ENCODE assay signal across 31 cellular contexts in the genomic region with DNA sequence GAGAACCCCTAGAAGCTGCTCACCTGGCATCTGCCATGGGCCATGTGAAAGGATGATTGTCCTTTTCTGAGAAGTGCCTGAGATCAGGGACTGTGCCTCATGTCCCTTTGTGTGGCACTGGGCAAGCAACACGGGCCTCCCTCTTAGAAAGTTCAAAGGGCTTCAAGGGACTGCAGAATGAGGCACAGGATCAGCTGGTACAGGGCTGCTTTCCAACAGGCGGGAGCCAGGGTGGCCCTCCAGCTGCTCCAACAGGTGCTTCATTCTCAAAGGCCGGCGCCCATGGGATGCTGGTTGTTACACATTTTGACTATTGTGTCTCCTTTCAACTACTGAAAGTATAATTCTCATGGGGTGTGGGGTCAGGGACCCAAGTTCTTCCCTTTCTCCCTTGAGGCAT.
"Had no signal": no experiment of that assay in that cellular context is flagged by ENCODE, and none has a peak within 500 bp of the region (broad histone marks: within the 10 kb centered on the region; RNA-seq: fewer than 3 reads in every experiment).

No MANE protein-coding gene starts in this region.

- ATAC-seq: esophagus mucosa; gastrocnemius medialis; left lung; mucosa of descending colon; natural killer cell treated with Interleukin-12 subunit alpha and Interleukin-12 subunit beta and Interleukin-15 and Interleukin-18, amount 100 ng/mL, for 72 hours had no signal

- DNase-seq: colonic mucosa; effector CD8-positive, alpha-beta T cell; foreskin fibroblast; gastrocnemius medialis; head of caudate nucleus; kidney; left cardiac atrium; left lung; mesenchymal stem cell; mucosa of descending colon; naive B cell; stimulated activated CD4-positive, alpha-beta T cell treated with anti-CD3 and anti-CD28 coated beads, Interleukin-12 subunit alpha, Interleukin-12 subunit beta, amount 100 ng/mL, for 4 hours; stimulated activated CD4-positive, alpha-beta T cell treated with anti-CD3 and anti-CD28 coated beads, Interleukin-1b, Interleukin-23, amount 100 ng/mL, for 48 hours; stimulated activated CD4-positive, alpha-beta T cell treated with anti-CD3 and anti-CD28 coated beads, Interleukin-4, amount 100 ng/mL, for 1 hour; stimulated activated CD8-positive, alpha-beta memory T cell treated with anti-CD3 and anti-CD28 coated beads, Interleukin-4, amount 100 ng/mL, for 48 hours; stimulated activated naive CD4-positive, alpha-beta T cell treated with Interleukin-2 at 50 U/mL for 16 hours; stomach; thyroid gland; trophoblast cell had no signal

- H3K9me3 ChIP-seq: colonic mucosa, gastrocnemius medialis, left lung, mucosa of descending colon, neutrophil, right atrium auricular region, stomach, thyroid gland, vagina had no signal

- H3K4me3 Mint-ChIP-seq: dendritic cell treated with granulocyte-macrophage colony-stimulating factor and Interleukin-4, amounts not matched to agents 40 ng/mL and 50 ng/mL, for 4 days; endodermal cell; mesothelial cell of epicardium; naive B cell; natural killer cell treated with Interleukin-12 subunit alpha and Interleukin-12 subunit beta and Interleukin-15 and Interleukin-18, amount 100 ng/mL, for 72 hours had no signal

- H3K27ac ChIP-seq: colonic mucosa, epithelial cell of prostate, gastrocnemius medialis, neutrophil, parathyroid adenoma, right atrium auricular region, thyroid gland, vagina had no signal

- H3K36me3 ChIP-seq: colonic mucosa, gastrocnemius medialis, left lung, neutrophil, right atrium auricular region, stomach, thyroid gland, vagina had no signal

- H3K27ac Mint-ChIP-seq: dendritic cell treated with granulocyte-macrophage colony-stimulating factor and Interleukin-4, amounts not matched to agents 40 ng/mL and 50 ng/mL, for 4 days; endodermal cell; naive B cell; natural killer cell treated with Interleukin-12 subunit alpha and Interleukin-12 subunit beta and Interleukin-15 and Interleukin-18, amount 100 ng/mL, for 72 hours; progenitor cell of endocrine pancreas had no signal

- H3K27me3 ChIP-seq: colonic mucosa, left lung, neutrophil, right atrium auricular region, stomach, thyroid gland, vagina had no signal

- H3K9me3 Mint-ChIP-seq: dendritic cell treated with granulocyte-macrophage colony-stimulating factor and Interleukin-4, amounts not matched to agents 40 ng/mL and 50 ng/mL, for 4 days; endodermal cell; natural killer cell treated with Interleukin-12 subunit alpha and Interleukin-12 subunit beta and Interleukin-15 and Interleukin-18, amount 100 ng/mL, for 72 hours had no signal

- H3K4me1 ChIP-seq: colonic mucosa, gastrocnemius medialis, parathyroid adenoma, vagina had no signal

- H3K4me3 ChIP-seq: colonic mucosa, gastrocnemius medialis, left lung, mucosa of descending colon, right atrium auricular region, smooth muscle cell, stomach, thyroid gland, vagina had no signal

- H3K36me3 Mint-ChIP-seq: mesothelial cell of epicardium; naive B cell; natural killer cell treated with Interleukin-12 subunit alpha and Interleukin-12 subunit beta and Interleukin-15 and Interleukin-18, amount 100 ng/mL, for 72 hours had no signal

- H3K27me3 Mint-ChIP-seq: dendritic cell treated with granulocyte-macrophage colony-stimulating factor and Interleukin-4, amounts not matched to agents 40 ng/mL and 50 ng/mL, for 4 days had no signal
